In genomic region chrX:143664302-143664701, GRCh38 we compare ENCODE assay signal across 8 cellular contexts. TPM values are rescaled to one million over a fixed set of nuclear protein-coding genes. Genes with fewer than 3 reads are reported as not detected.
DNase-seq lines count a peak whose midpoint lies in the region; ATAC-seq and TF ChIP-seq lines count a peak whose summit lies in the region.

No MANE protein-coding gene starts in this region.

- H3K36me3 ChIP-seq in hepatocyte (replicated peaks; ENCODE audit: insufficient read depth, low read depth): no peaks in the 10 kb centered on the region

- TF ChIP-seq CTCF in hepatocyte (IDR thresholded peaks at IDR 0.05; ENCODE audit: poor library complexity): peak; percentile 57

- no peaks in the 10 kb centered on the region for H3K4me1 ChIP-seq in hepatocyte (ENCODE audit: insufficient read depth)

- H3K4me2 ChIP-seq in hepatocyte: no peak overlapping the region

- no peak overlapping the region for H3K27ac ChIP-seq in hepatocyte

- intact Hi-C loops in activated T-helper 2 cell treated with anti-CD3 and anti-CD28 coated beads, Interferon-gamma antibody, Interleukin-2, Interleukin-4, amounts not matched to agents 10 μg/mL and 5 μg/mL and 100 μg/mL, durations not matched to agents 14 hours and 24 hours and 36 hours (cut with micrococcal nuclease): no loop called here

- WGBS in hepatocyte (ENCODE audit: low lambda C conversion rate, missing lambda C conversion rate): 45% methylated on average over 5 of the region's 5 CpGs

- no peaks in the 10 kb centered on the region for H3K36me3 Mint-ChIP-seq in activated T-helper 2 cell treated with anti-CD3 and anti-CD28 coated beads, Interferon-gamma antibody, Interleukin-2, Interleukin-4, amounts not matched to agents 10 μg/mL and 5 μg/mL and 100 μg/mL, durations not matched to agents 14 hours and 24 hours and 36 hours (ENCODE audit: low read depth)

- H3K27me3 Mint-ChIP-seq in activated T-helper 2 cell treated with anti-CD3 and anti-CD28 coated beads, Interferon-gamma antibody, Interleukin-2, Interleukin-4, amounts not matched to agents 10 μg/mL and 5 μg/mL and 100 μg/mL, durations not matched to agents 14 hours and 24 hours and 36 hours (ENCODE audit: low read depth): no peaks in the 10 kb centered on the region

- H3K27me3 ChIP-seq in hepatocyte: no peaks in the 10 kb centered on the region

- H3K9me2 ChIP-seq in hepatocyte (replicated peaks; ENCODE audit: insufficient read depth): no peaks in the 10 kb centered on the region

- DNase-seq in AG08395 (ENCODE audit: low spot score) (peak; percentile 2), RKO (ENCODE audit: low spot score) (peak; percentile 54), hepatocyte (ENCODE audit: low spot score) (peak; percentile 42), globus pallidus (ENCODE audit: low spot score) (no peak), putamen (ENCODE audit: low spot score) (no peak)
- DNase-seq in activated naive CD4-positive, alpha-beta T cell (lab: John Stamatoyannopoulos, UW): no peak
- no peak for DNase-seq in activated T-helper 2 cell treated with anti-CD3 and anti-CD28 coated beads, Interferon-gamma antibody, Interleukin-2, Interleukin-4, amounts not matched to agents 10 μg/mL and 5 μg/mL and 100 μg/mL, durations not matched to agents 14 hours and 24 hours and 36 hours (ENCODE audit: low spot score)

- no peak overlapping the region for H2AFZ ChIP-seq in hepatocyte

- no peak overlapping the region for H3K4me3 ChIP-seq in hepatocyte

- H3K4me1 Mint-ChIP-seq in activated T-helper 2 cell treated with anti-CD3 and anti-CD28 coated beads, Interferon-gamma antibody, Interleukin-2, Interleukin-4, amounts not matched to agents 10 μg/mL and 5 μg/mL and 100 μg/mL, durations not matched to agents 14 hours and 24 hours and 36 hours (ENCODE audit: low read depth): no peaks in the 10 kb centered on the region

- ATAC-seq in GM18861 (IDR thresholded peaks at IDR 0.05; ENCODE audit: unreplicated experiment): peak; percentile 74

- no peaks in the 10 kb centered on the region for H3K79me2 ChIP-seq in hepatocyte

- no peaks in the 10 kb centered on the region for H3K9me3 Mint-ChIP-seq in activated T-helper 2 cell treated with anti-CD3 and anti-CD28 coated beads, Interferon-gamma antibody, Interleukin-2, Interleukin-4, amounts not matched to agents 10 μg/mL and 5 μg/mL and 100 μg/mL, durations not matched to agents 14 hours and 24 hours and 36 hours

- no peaks in the 10 kb centered on the region for H4K20me1 ChIP-seq in hepatocyte (ENCODE audit: insufficient read depth, poor library complexity, severe bottlenecking)

- no peak overlapping the region for H3K27ac Mint-ChIP-seq in activated T-helper 2 cell treated with anti-CD3 and anti-CD28 coated beads, Interferon-gamma antibody, Interleukin-2, Interleukin-4, amounts not matched to agents 10 μg/mL and 5 μg/mL and 100 μg/mL, durations not matched to agents 14 hours and 24 hours and 36 hours

- H3K9me3 ChIP-seq in hepatocyte (ENCODE audit: low read depth): no peaks in the 10 kb centered on the region

- H3K4me3 Mint-ChIP-seq in activated T-helper 2 cell treated with anti-CD3 and anti-CD28 coated beads, Interferon-gamma antibody, Interleukin-2, Interleukin-4, amounts not matched to agents 10 μg/mL and 5 μg/mL and 100 μg/mL, durations not matched to agents 14 hours and 24 hours and 36 hours (ENCODE audit: low read depth): no peak overlapping the region

RNA-seq across cellular contexts. Expression of gene SLITRK4, which starts 28.4 kb away (rescaled TPM):
- total RNA-seq in hepatocyte: 15.2 and 17.0 TPM in 2 replicates
- polyA plus RNA-seq in hepatocyte: 6.2 and 11.1 TPM in 2 replicates
- not detected in 2 replicates for total RNA-seq in activated T-helper 2 cell treated with anti-CD3 and anti-CD28 coated beads, Interferon-gamma antibody, Interleukin-2, Interleukin-4, amounts not matched to agents 10 μg/mL and 5 μg/mL and 100 μg/mL, durations not matched to agents 14 hours and 24 hours and 36 hours

RNA-seq across cellular contexts. Expression of gene SPANXN2, which starts 56.2 kb away (rescaled TPM):
- total RNA-seq in hepatocyte: not detected in 2 replicates
- polyA plus RNA-seq in hepatocyte: not detected in 2 replicates
- not detected in 2 replicates for total RNA-seq in activated T-helper 2 cell treated with anti-CD3 and anti-CD28 coated beads, Interferon-gamma antibody, Interleukin-2, Interleukin-4, amounts not matched to agents 10 μg/mL and 5 μg/mL and 100 μg/mL, durations not matched to agents 14 hours and 24 hours and 36 hours

Comparison
In these comparisons a context has a peak if more than half of its experiments do, and no peak if none do; other contexts are left out.
1. DNase-seq: peak in AG08395 (single experiment), RKO (single experiment) and hepatocyte (single experiment); none in globus pallidus (single experiment), putamen (single experiment), activated naive CD4-positive, alpha-beta T cell (0 of 4) and activated T-helper 2 cell treated with anti-CD3 and anti-CD28 coated beads, Interferon-gamma antibody, Interleukin-2, Interleukin-4, amounts not matched to agents 10 μg/mL and 5 μg/mL and 100 μg/mL, durations not matched to agents 14 hours and 24 hours and 36 hours (single experiment).
2. RNA of gene SLITRK4, which starts 28.4 kb away (total RNA-seq): 15.2 to 17.0 TPM in hepatocyte; not detected in activated T-helper 2 cell treated with anti-CD3 and anti-CD28 coated beads, Interferon-gamma antibody, Interleukin-2, Interleukin-4, amounts not matched to agents 10 μg/mL and 5 μg/mL and 100 μg/mL, durations not matched to agents 14 hours and 24 hours and 36 hours; every median in the first group is over 10 times any median in the second.